In the genomic region with DNA sequence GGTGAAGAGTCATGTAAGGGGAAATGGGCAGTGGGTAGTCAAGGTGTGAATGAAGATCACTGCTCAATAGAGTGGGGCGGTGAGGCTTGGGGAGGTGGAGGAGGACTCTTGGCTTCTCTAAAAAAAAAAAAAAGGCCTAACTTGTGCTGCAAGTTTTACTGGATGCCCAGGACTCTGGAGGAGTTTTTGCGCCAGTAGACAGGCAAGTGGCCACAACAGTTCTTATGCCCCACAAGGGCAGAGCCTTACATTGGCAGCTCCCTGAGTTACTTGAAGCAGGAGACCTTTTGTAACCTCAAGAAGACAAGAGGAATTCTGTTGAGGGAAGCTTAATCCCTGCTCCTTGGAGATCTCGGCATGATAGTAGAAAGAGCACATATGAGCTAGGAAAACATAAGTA, we compare ENCODE assay signal across 27 cellular contexts.
"Had no signal": no experiment of that assay in that cellular context is flagged by ENCODE, and none has a peak within 500 bp of the region (broad histone marks: within the 10 kb centered on the region; RNA-seq: fewer than 3 reads in every experiment).

No MANE protein-coding gene starts in this region.

- ATAC-seq: natural killer cell; right lobe of liver; stimulated activated naive B cell treated with anti-CD40 and anti-IgM and Interleukin-4, amounts not matched to agents 10 μg/mL and 1 μg/mL and 100 μg/mL, for 72 hours; stimulated activated naive CD8-positive, alpha-beta T cell treated with anti-CD3 and anti-CD28 coated beads, Interleukin-15, Interleukin-2, amounts not matched to agents 100 U/mL and 50 U/mL, for 24 hours had no signal

- H3K9me3 ChIP-seq: left ventricle myocardium inferior, neutrophil, right atrium auricular region, right lobe of liver, suprapubic skin, thoracic aorta, tibial nerve, vagina had no signal

- H3K36me3 ChIP-seq: left ventricle myocardium inferior, neural progenitor cell, neutrophil, right atrium auricular region, right lobe of liver, suprapubic skin, thoracic aorta, tibial nerve, vagina had no signal

- FAIRE-seq: islet of Langerhans, kidney had no signal

- H3K27me3 ChIP-seq: neural progenitor cell, neutrophil, right atrium auricular region, right lobe of liver, suprapubic skin, tibial nerve, vagina had no signal

- H3K27ac ChIP-seq: left ventricle myocardium inferior, neural progenitor cell, neutrophil, right atrium auricular region, suprapubic skin, thoracic aorta, tibial nerve, vagina had no signal

- DNase-seq: hypothalamus; immature natural killer cell; kidney; left colon; left ventricle myocardium inferior; mesendoderm; naive B cell; natural killer cell; nephron progenitor cell; occipital lobe; right lobe of liver; stimulated activated CD4-positive, alpha-beta T cell treated with anti-CD3 and anti-CD28 coated beads, Interleukin-1b, Interleukin-23, amount 100 ng/mL, for 48 hours; stimulated activated CD4-positive, alpha-beta T cell treated with anti-CD3 and anti-CD28 coated beads, Interleukin-2, amount 100 ng/mL, for 48 hours; stimulated activated CD4-positive, alpha-beta T cell treated with anti-CD3 and anti-CD28 coated beads, Interleukin-4, amount 100 ng/mL, for 4 hours; stimulated activated CD8-positive, alpha-beta memory T cell treated with anti-CD3 and anti-CD28 coated beads, Interleukin-4, amount 100 ng/mL, for 48 hours; stimulated activated naive B cell treated with anti-CD40 and anti-IgM and Interleukin-4, amounts not matched to agents 10 μg/mL and 1 μg/mL and 100 μg/mL, for 72 hours; stimulated activated naive CD8-positive, alpha-beta T cell treated with anti-CD3 and anti-CD28 coated beads, Interleukin-15, Interleukin-2, amounts not matched to agents 100 U/mL and 50 U/mL, for 24 hours had no signal

- H3K4me3 ChIP-seq: left ventricle myocardium inferior, lung, neural progenitor cell, right atrium auricular region, right lobe of liver, smooth muscle cell, suprapubic skin, thoracic aorta, tibial nerve, vagina had no signal
